In genomic region chr12:99352269-99352668, GRCh38 we compare ENCODE assay signal across 24 cellular contexts.
A peak's percentile ranks its signal among the peaks of the same experiment; 100 is the strongest.
DNase-seq lines count a peak whose midpoint lies in the region; ATAC-seq, FAIRE-seq and TF ChIP-seq lines count a peak whose summit lies in the region.
"Had no signal": no experiment of that assay in that cellular context is flagged by ENCODE, and none has a peak within 500 bp of the region (broad histone marks: within the 10 kb centered on the region; RNA-seq: fewer than 3 reads in every experiment).

No MANE protein-coding gene starts in this region.

- H3K9me2 ChIP-seq in OCI-LY7 (ENCODE audit: insufficient read depth, low read length) = no peaks in the 10 kb centered on the region

- no peaks in the 10 kb centered on the region for H3K79me2 ChIP-seq in OCI-LY7 (ENCODE audit: insufficient read depth, low read depth, low read length)

- H3K27ac ChIP-seq in A673 (ENCODE audit: low read depth, low read length, poor library complexity, severe bottlenecking) = peak overlapping the region; percentile 13
- no peak overlapping the region for H3K27ac ChIP-seq in OCI-LY7 (ENCODE audit: low read depth, low read length, poor library complexity, severe bottlenecking)
- H3K27ac ChIP-seq: 22Rv1; A549; BLaER1 treated with 17β-estradiol and CSF1 and Interleukin-3, amounts not matched to agents 10 nM and 100 nM; C4-2B had no signal

- H2AFZ ChIP-seq in OCI-LY7 (ENCODE audit: low read length) = peak overlapping the region; percentile 40; the same call in 1 of the 2 replicates

- no peaks in the 10 kb centered on the region for H4K20me1 ChIP-seq in OCI-LY7 (ENCODE audit: insufficient read depth, low read length)
- H4K20me1 ChIP-seq: BLaER1 treated with 17β-estradiol and CSF1 and Interleukin-3, amounts not matched to agents 10 nM and 100 nM had no signal

- ATAC-seq in HG03520 (IDR thresholded peaks at IDR 0.05; ENCODE audit: unreplicated experiment) = no peak
- ATAC-seq: A549; CD8-positive, alpha-beta T cell had no signal

- H3K4me1 ChIP-seq in A673 (ENCODE audit: insufficient read depth, low read length, poor library complexity, severe bottlenecking) (peaks cover 5% of the 10 kb centered on the region), OCI-LY7 (ENCODE audit: insufficient read depth, low read length, poor library complexity, severe bottlenecking) (no peaks in the 10 kb centered on the region)
- H3K4me1 ChIP-seq: A549; BLaER1 treated with 17β-estradiol and CSF1 and Interleukin-3, amounts not matched to agents 10 nM and 100 nM; Caco-2 had no signal

- DNase-seq in A673 (ENCODE audit: low spot score) (no peak), GM12865 (ENCODE audit: low read depth) (peak; percentile 28), OCI-LY7 (ENCODE audit: low spot score) (no peak), D721Med (ENCODE audit: insufficient read length, low spot score) (no peak)
- DNase-seq in activated CD4-positive, alpha-beta T cell treated with anti-CD3 and anti-CD28 coated beads, Interleukin-2, amount 50 U/mL, for 4 hours = no peak
- DNase-seq: ACHN; Caco-2; Calu3; CD4-positive, alpha-beta T cell; CD8-positive, alpha-beta T cell; DMS 273 treated with DMSO at 0.1 percent for 48 hours; DMS153; DMS53; DMS79; DND-41; EL; GDM1 had no signal

- intact Hi-C loops in A673 (cut with micrococcal nuclease; ENCODE audit: unreplicated experiment) = no loop called here
- intact Hi-C loops in OCI-LY7 (cut with micrococcal nuclease; ENCODE audit: unreplicated experiment) = no loop called here

- CTCF ChIA-PET in A673 (lab: Charles Lee) (no interaction called here), OCI-LY7 (lab: Charles Lee; ENCODE audit: unreplicated experiment) (no interaction called here)

- no peak overlapping the region for H3K4me2 ChIP-seq in OCI-LY7 (ENCODE audit: low read length)
- H3K4me2 ChIP-seq: A549; BLaER1 treated with 17β-estradiol and CSF1 and Interleukin-3, amounts not matched to agents 10 nM and 100 nM had no signal

- no peaks in the 10 kb centered on the region for H3K27me3 ChIP-seq in A673 (replicated peaks; ENCODE audit: insufficient read depth, low read depth, low read length, poor library complexity)
- H3K27me3 ChIP-seq: BLaER1 treated with 17β-estradiol and CSF1 and Interleukin-3, amounts not matched to agents 10 nM and 100 nM had no signal

- FAIRE-seq in D721Med (lab: Jason Lieb, UNC) = no peak
- FAIRE-seq: GM12892, GM18507 had no signal

- POLR2A ChIA-PET in A673 (lab: Charles Lee; ENCODE audit: low non-redundant PET) = no interaction called here
- POLR2A ChIA-PET in OCI-LY7 (lab: Charles Lee) = interaction anchor here (0.6 kb wide), 1 partner anchor 68 kb away, joined by 3 read pairs; no protein-coding TSS in a partner anchor

- BruUV-seq in A673 (replicated peaks; lab: Mats Ljungman, UMichigan) (no TSS peak), OCI-LY7 (replicated peaks; lab: Mats Ljungman, UMichigan) (no TSS peak)

- H3K9me3 ChIP-seq in A673 (ENCODE audit: low read depth, low read length, poor library complexity, severe bottlenecking) (no peaks in the 10 kb centered on the region), OCI-LY7 (ENCODE audit: low read length) (peaks cover 21% of the 10 kb centered on the region)
- H3K9me3 ChIP-seq: A549, Caco-2 had no signal

- no peak for TF ChIP-seq CTCF in A673 (conservative IDR thresholded peaks at IDR 0.05; ENCODE audit: low read depth, low read length)
- TF ChIP-seq CTCF in GM12865 (IDR thresholded peaks at IDR 0.05; ENCODE audit: insufficient read depth, low read depth, low read length, missing control alignments) = no peak
- TF ChIP-seq CTCF in OCI-LY7 (conservative IDR thresholded peaks at IDR 0.05; ENCODE audit: low read length) = no peak
- no peak for TF ChIP-seq CTCF in D721Med (IDR thresholded peaks at IDR 0.05; ENCODE audit: insufficient read depth, missing control alignments)

- no peaks in the 10 kb centered on the region for H3K36me3 ChIP-seq in A673 (ENCODE audit: insufficient read depth, low read length, poor library complexity, severe bottlenecking)
- no peaks in the 10 kb centered on the region; the same call in 1 of the 2 replicates for H3K36me3 ChIP-seq in OCI-LY7 (ENCODE audit: insufficient read depth, low read length)

- H3K4me3 ChIP-seq in A673 (ENCODE audit: low read depth, low read length, poor library complexity, severe bottlenecking) (no peak overlapping the region), GM12865 (ENCODE audit: low read depth, low read length) (no peak overlapping the region), OCI-LY7 (ENCODE audit: low read depth, low read length, poor library complexity, severe bottlenecking) (no peak overlapping the region)
- H3K4me3 ChIP-seq: A549; BLaER1 treated with 17β-estradiol and CSF1 and Interleukin-3, amounts not matched to agents 10 nM and 100 nM had no signal
